In genomic region chr3:88773766-88774165, GRCh38 we compare ENCODE assay signal across 34 cellular contexts.
"Had no signal": no experiment of that assay in that cellular context is flagged by ENCODE, and none has a peak within 500 bp of the region (broad histone marks: within the 10 kb centered on the region; RNA-seq: fewer than 3 reads in every experiment).

No MANE protein-coding gene starts in this region.

- H3K4me1 Mint-ChIP-seq: activated B cell treated with CpG ODN at 0.5 μM for 24 hours; activated naive CD4-positive, alpha-beta T cell treated with anti-CD3 and anti-CD28 coated beads, Interleukin-2, amount 10 ng/mL, durations not matched to agents 7 days and 5 days; activated naive CD8-positive, alpha-beta T cell treated with anti-CD3 and anti-CD28 coated beads, Interleukin-2, amount 50 U/mL, for 24 hours; central memory CD8-positive, alpha-beta T cell had no signal

- H3K4me3 ChIP-seq: cardiac muscle cell, PC-9 had no signal

- H3K27ac ChIP-seq: brain microvascular endothelial cell, cardiac muscle cell, KMS-11, PC-9, VCaP had no signal

- H3K36me3 ChIP-seq: brain microvascular endothelial cell, cardiac muscle cell had no signal

- H3K9ac ChIP-seq: KMS-11 had no signal

- ATAC-seq: activated naive CD8-positive, alpha-beta T cell treated with anti-CD3 and anti-CD28 coated beads, Interleukin-2, amount 50 U/mL, for 24 hours had no signal

- H3K27me3 ChIP-seq: brain microvascular endothelial cell, cardiac muscle cell had no signal

- H3K4me3 Mint-ChIP-seq: activated B cell treated with CpG ODN at 0.5 μM for 24 hours; activated CD4-positive, alpha-beta memory T cell treated with anti-CD3 and anti-CD28 coated beads for 36 hours; activated naive CD4-positive, alpha-beta T cell treated with anti-CD3 and anti-CD28 coated beads, Interleukin-2, amount 10 ng/mL, durations not matched to agents 7 days and 5 days; activated naive CD8-positive, alpha-beta T cell; activated naive CD8-positive, alpha-beta T cell treated with anti-CD3 and anti-CD28 coated beads, Interleukin-2, amount 50 U/mL, for 24 hours; central memory CD8-positive, alpha-beta T cell had no signal

- H3K27me3 Mint-ChIP-seq: activated B cell treated with CpG ODN at 0.5 μM for 24 hours; activated CD4-positive, alpha-beta memory T cell treated with anti-CD3 and anti-CD28 coated beads for 36 hours; activated naive CD4-positive, alpha-beta T cell treated with anti-CD3 and anti-CD28 coated beads, Interleukin-2, amount 10 ng/mL, durations not matched to agents 7 days and 5 days; activated naive CD8-positive, alpha-beta T cell; activated naive CD8-positive, alpha-beta T cell treated with anti-CD3 and anti-CD28 coated beads, Interleukin-2, amount 50 U/mL, for 24 hours; central memory CD8-positive, alpha-beta T cell had no signal

- H2AFZ ChIP-seq: PC-9 had no signal

- DNase-seq: activated B cell treated with CpG ODN at 0.5 μM for 24 hours; activated CD4-positive, alpha-beta memory T cell treated with anti-CD3 and anti-CD28 coated beads for 36 hours; activated CD4-positive, alpha-beta T cell treated with anti-CD3 and anti-CD28 coated beads for 4 hours; activated CD4-positive, alpha-beta T cell treated with anti-CD3 and anti-CD28 coated beads, Interleukin-2, amount 50 U/mL, for 1 hour; activated CD4-positive, CD25-positive, alpha-beta regulatory T cell treated with anti-CD3 and anti-CD28 coated beads, Interleukin-2, amount 50 U/mL, for 72 hours; activated CD8-positive, alpha-beta memory T cell treated with anti-CD3 and anti-CD28 coated beads, Interleukin-2, amount 50 U/mL, for 4 hours; activated effector memory CD4-positive, alpha-beta T cell treated with Interleukin-2 at 50 U/mL for 16 hours; activated naive CD4-positive, alpha-beta T cell treated with anti-CD3 and anti-CD28 coated beads, Interleukin-2, amount 10 ng/mL, durations not matched to agents 7 days and 5 days; activated naive CD8-positive, alpha-beta T cell treated with anti-CD3 and anti-CD28 coated beads, Interleukin-2, amount 50 U/mL, for 24 hours; activated T-cell treated with anti-CD3 and anti-CD28 coated beads for 4 hours; activated T-cell treated with anti-CD3 and anti-CD28 coated beads, Interleukin-2, amount 50 U/mL, for 48 hours; aorta; brain microvascular endothelial cell; NCI-H1105; NCI-H1417 treated with DMSO at 0.1 percent for 48 hours; NCI-H187 treated with DMSO at 0.1 percent for 48 hours; NCI-H2081; NCI-H2171; NCI-H510A; NCI-H526; NCI-H748 treated with DMSO at 0.1 percent for 48 hours; NK-92 treated with Interleukin-12 subunit alpha and Interleukin-12 subunit beta, amount 100 ng/mL, for 24 hours; PC-9; Right ventricle myocardium superior; SW 1271; T-helper 1 cell; T-helper 2 cell; T-helper 9 cell had no signal

- H3K36me3 Mint-ChIP-seq: activated CD4-positive, alpha-beta memory T cell treated with anti-CD3 and anti-CD28 coated beads for 36 hours; activated naive CD4-positive, alpha-beta T cell treated with anti-CD3 and anti-CD28 coated beads, Interleukin-2, amount 10 ng/mL, durations not matched to agents 7 days and 5 days; activated naive CD8-positive, alpha-beta T cell had no signal

- H3K4me2 ChIP-seq: KMS-11, PC-9 had no signal

- FAIRE-seq: RCC 7860 had no signal

- H3K27ac Mint-ChIP-seq: activated B cell treated with CpG ODN at 0.5 μM for 24 hours; activated CD4-positive, alpha-beta memory T cell treated with anti-CD3 and anti-CD28 coated beads for 36 hours; activated naive CD4-positive, alpha-beta T cell treated with anti-CD3 and anti-CD28 coated beads, Interleukin-2, amount 10 ng/mL, durations not matched to agents 7 days and 5 days; activated naive CD8-positive, alpha-beta T cell; activated naive CD8-positive, alpha-beta T cell treated with anti-CD3 and anti-CD28 coated beads, Interleukin-2, amount 50 U/mL, for 24 hours had no signal
